ENCODE assay signal across 23 cellular contexts in genomic region chr19:14566712-14567077, GRCh38. TPM values are rescaled to one million over a fixed set of nuclear protein-coding genes. Genes with fewer than 3 reads are reported as not detected.
DNase-seq lines count a peak whose midpoint lies in the region; ATAC-seq and TF ChIP-seq lines count a peak whose summit lies in the region.
"Had no signal": no experiment of that assay in that cellular context is flagged by ENCODE, and none has a peak within 500 bp of the region (broad histone marks: within the 10 kb centered on the region; RNA-seq: fewer than 3 reads in every experiment).

No MANE protein-coding gene starts in this region.

- H3K9me3 Mint-ChIP-seq in activated naive CD4-positive, alpha-beta T cell treated with anti-CD3 and anti-CD28 coated beads, Interleukin-2, amount 50 U/mL, for 72 hours: no peaks in the 10 kb centered on the region
- H3K9me3 Mint-ChIP-seq in central memory CD8-positive, alpha-beta T cell: no peaks in the 10 kb centered on the region
- no peaks in the 10 kb centered on the region for H3K9me3 Mint-ChIP-seq in stimulated activated memory B cell treated with anti-CD40 and anti-IgM and Interleukin-4, amounts not matched to agents 10 μg/mL and 1 μg/mL and 100 μg/mL, for 72 hours
- H3K9me3 Mint-ChIP-seq: HFFc6, T-cell had no signal

- H3K27ac Mint-ChIP-seq in activated naive CD4-positive, alpha-beta T cell treated with anti-CD3 and anti-CD28 coated beads, Interleukin-2, amount 50 U/mL, for 72 hours: peak overlapping the region; percentile 29 to 40
- H3K27ac Mint-ChIP-seq in central memory CD8-positive, alpha-beta T cell (ENCODE audit: low read depth): peak overlapping the region; percentile 72
- H3K27ac Mint-ChIP-seq in stimulated activated memory B cell treated with anti-CD40 and anti-IgM and Interleukin-4, amounts not matched to agents 10 μg/mL and 1 μg/mL and 100 μg/mL, for 72 hours: peak overlapping the region; percentile 59
- H3K27ac Mint-ChIP-seq: HFFc6 had no signal

- ATAC-seq in activated naive CD4-positive, alpha-beta T cell treated with anti-CD3 and anti-CD28 coated beads, Interleukin-2, amount 50 U/mL, for 72 hours: no peak
- ATAC-seq in central memory CD8-positive, alpha-beta T cell (replicated peaks; ENCODE audit: extremely low read depth, poor library complexity, severe bottlenecking): peak; percentile 15
- no peak for ATAC-seq in stimulated activated memory B cell treated with anti-CD40 and anti-IgM and Interleukin-4, amounts not matched to agents 10 μg/mL and 1 μg/mL and 100 μg/mL, for 72 hours
- ATAC-seq: GM12878, PC-3, Right ventricle myocardium inferior, T-cell had no signal

- H3K36me3 Mint-ChIP-seq in activated naive CD4-positive, alpha-beta T cell treated with anti-CD3 and anti-CD28 coated beads, Interleukin-2, amount 50 U/mL, for 72 hours: peaks cover 0 to 4% of the 10 kb centered on the region in 2 donors
- peaks cover 17% of the 10 kb centered on the region for H3K36me3 Mint-ChIP-seq in central memory CD8-positive, alpha-beta T cell (ENCODE audit: insufficient read depth)
- peaks cover 46% of the 10 kb centered on the region for H3K36me3 Mint-ChIP-seq in stimulated activated memory B cell treated with anti-CD40 and anti-IgM and Interleukin-4, amounts not matched to agents 10 μg/mL and 1 μg/mL and 100 μg/mL, for 72 hours

- peaks cover 60% of the 10 kb centered on the region for H3K4me1 Mint-ChIP-seq in central memory CD8-positive, alpha-beta T cell
- H3K4me1 Mint-ChIP-seq in stimulated activated memory B cell treated with anti-CD40 and anti-IgM and Interleukin-4, amounts not matched to agents 10 μg/mL and 1 μg/mL and 100 μg/mL, for 72 hours: peaks cover 63% of the 10 kb centered on the region

- DNase-seq in activated naive CD4-positive, alpha-beta T cell treated with anti-CD3 and anti-CD28 coated beads, Interleukin-2, amount 50 U/mL, for 72 hours (ENCODE audit: low spot score in 2 of 2): no peak
- no peak for DNase-seq in activated naive CD4-positive, alpha-beta T cell treated with Interleukin-2 at 50 U/mL for 16 hours
- peak; percentile 5 for DNase-seq in GM20000 (ENCODE audit: low spot score)
- DNase-seq in central memory CD8-positive, alpha-beta T cell (ENCODE audit: low spot score in 2 of 2): no peak
- no peak for DNase-seq in GM13977 (ENCODE audit: low spot score)
- no peak for DNase-seq in ecto neural progenitor cell (ENCODE audit: low spot score)
- DNase-seq in AG08396 (ENCODE audit: low spot score): no peak
- DNase-seq: GM23248; HFFc6; IMR-90; MM.1S; NCI-H2029; NCI-H446; NCI-H524 treated with DMSO at 0.1 percent for 48 hours; NCI-H82; NK-92 treated with Interleukin-12 subunit alpha and Interleukin-12 subunit beta, amount 100 ng/mL, for 24 hours; PC-3; T-cell had no signal

- H3K27me3 Mint-ChIP-seq in central memory CD8-positive, alpha-beta T cell: no peaks in the 10 kb centered on the region
- no peaks in the 10 kb centered on the region for H3K27me3 Mint-ChIP-seq in stimulated activated memory B cell treated with anti-CD40 and anti-IgM and Interleukin-4, amounts not matched to agents 10 μg/mL and 1 μg/mL and 100 μg/mL, for 72 hours
- H3K27me3 Mint-ChIP-seq: T-cell had no signal

- TF ChIP-seq CTCF in GM20000 (IDR thresholded peaks at IDR 0.05; ENCODE audit: extremely low read depth, missing control alignments): no peak
- no peak for TF ChIP-seq CTCF in GM13977 (IDR thresholded peaks at IDR 0.05; ENCODE audit: extremely low read depth, insufficient read depth, missing control alignments)

- peak overlapping the region; percentile 45 for H3K4me3 Mint-ChIP-seq in central memory CD8-positive, alpha-beta T cell
- H3K4me3 Mint-ChIP-seq in stimulated activated memory B cell treated with anti-CD40 and anti-IgM and Interleukin-4, amounts not matched to agents 10 μg/mL and 1 μg/mL and 100 μg/mL, for 72 hours: no peak overlapping the region
- H3K4me3 Mint-ChIP-seq: CD14-positive monocyte, HFFc6, T-cell had no signal

- in situ Hi-C loops in GM13977 (cut with MboI; ENCODE audit: low pct_unique_long_range_greater_than_20kb, low sequenced_read_pairs, unreplicated experiment): no loop called here

RNA-seq across cellular contexts. Expression of gene NDUFB7, which starts 5.2 kb away (rescaled TPM):
- 100 to 1,000 TPM; 111 to 129 TPM for total RNA-seq in activated naive CD4-positive, alpha-beta T cell treated with anti-CD3 and anti-CD28 coated beads, Interleukin-2, amount 50 U/mL, for 72 hours

RNA-seq across cellular contexts. Expression of gene CLEC17A, which starts 16.2 kb away (rescaled TPM):
- under 1 TPM; 0.16 to 0.43 TPM for total RNA-seq in activated naive CD4-positive, alpha-beta T cell treated with anti-CD3 and anti-CD28 coated beads, Interleukin-2, amount 50 U/mL, for 72 hours
- total RNA-seq: A172, GM23248, HFFc6, IMR-90, PC-3, Right ventricle myocardium inferior had no signal

RNA-seq across cellular contexts. Expression of gene TECR, which starts 37.3 kb away (rescaled TPM):
- 100 to 1,000 TPM; 116 to 118 TPM for total RNA-seq in activated naive CD4-positive, alpha-beta T cell treated with anti-CD3 and anti-CD28 coated beads, Interleukin-2, amount 50 U/mL, for 72 hours

RNA-seq across cellular contexts. Expression of gene DNAJB1, which starts 48.5 kb away (rescaled TPM):
- 100 to 1,000 TPM in 1 of 2 donors, 10 to 100 TPM in 1; 59.5 to 124 TPM for total RNA-seq in activated naive CD4-positive, alpha-beta T cell treated with anti-CD3 and anti-CD28 coated beads, Interleukin-2, amount 50 U/mL, for 72 hours
